26 cellular contexts compared by ENCODE assay signal in genomic region chr13:70407486-70407885, GRCh38.
"Had no signal": no experiment of that assay in that cellular context is flagged by ENCODE, and none has a peak within 500 bp of the region (broad histone marks: within the 10 kb centered on the region; RNA-seq: fewer than 3 reads in every experiment).

No MANE protein-coding gene starts in this region.

- H3K27ac ChIP-seq: brain microvascular endothelial cell, Peyer's patch, RWPE1, SJSA1, VCaP had no signal

- H3K9me3 ChIP-seq: Peyer's patch, SJSA1 had no signal

- H3K36me3 ChIP-seq: brain microvascular endothelial cell, Peyer's patch, SJSA1 had no signal

- H3K4me3 ChIP-seq: Peyer's patch, SJSA1 had no signal

- H3K27me3 ChIP-seq: brain microvascular endothelial cell, Peyer's patch, SJSA1 had no signal

- H3K4me1 ChIP-seq: Peyer's patch, SJSA1 had no signal

- DNase-seq: activated CD4-positive, CD25-positive, alpha-beta regulatory T cell; activated CD8-positive, alpha-beta memory T cell treated with anti-CD3 and anti-CD28 coated beads, Interleukin-2, amount 50 U/mL, for 48 hours; activated CD8-positive, alpha-beta T cell treated with anti-CD3 and anti-CD28 coated beads, Interleukin-2, amount 10 ng/mL, durations not matched to agents 7 days and 5 days; activated naive CD4-positive, alpha-beta T cell; activated T-cell treated with anti-CD3 and anti-CD28 coated beads, Interleukin-2, amount 50 U/mL, for 1 hour; aorta; brain microvascular endothelial cell; cerebellar nuclear complex; KG1; NCI-H1092 treated with DMSO at 0.1 percent for 48 hours; NCI-H1417 treated with DMSO at 0.1 percent for 48 hours; NCI-H1694; NCI-H2029; NCI-H2107; NCI-H2171 treated with DMSO at 0.1 percent for 48 hours; NCI-H226; NCI-H510A; NCI-H526 treated with DMSO at 0.1 percent for 48 hours; NK-92 treated with Interleukin-12 subunit alpha and Interleukin-12 subunit beta, amount 100 ng/mL, for 24 hours; OCI-M1; Peyer's patch; Right ventricle myocardium superior; T-cell had no signal
